ENCODE assay signal across 16 cellular contexts in the genomic region with DNA sequence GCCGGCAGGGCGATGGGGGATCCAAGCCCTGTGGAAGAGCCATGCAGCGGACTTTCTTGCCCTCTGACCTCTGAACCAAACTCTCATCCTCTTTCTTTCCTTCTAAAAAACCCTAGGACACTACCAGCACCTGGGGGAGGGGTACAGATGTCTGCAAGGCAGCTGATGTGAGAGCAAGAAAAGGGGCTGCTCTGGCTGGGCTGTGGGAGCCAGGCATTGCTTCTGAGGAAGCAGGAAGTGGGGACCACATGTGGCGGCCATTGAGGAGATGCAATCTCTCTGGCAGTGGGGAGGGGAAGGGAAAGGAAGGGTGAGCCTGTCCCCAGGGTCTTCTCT. TPM values are rescaled to one million over a fixed set of nuclear protein-coding genes. Genes with fewer than 3 reads are reported as not detected.
DNase-seq lines count a peak whose midpoint lies in the region; ATAC-seq lines count a peak whose summit lies in the region.
"Had no signal": no experiment of that assay in that cellular context is flagged by ENCODE, and none has a peak within 500 bp of the region (broad histone marks: within the 10 kb centered on the region; RNA-seq: fewer than 3 reads in every experiment).

No MANE protein-coding gene starts in this region.

- H3K9ac ChIP-seq in BLaER1 (no peak overlapping the region), mesendoderm (ENCODE audit: low read length) (no peak overlapping the region)

- no peak overlapping the region for H2BK120ac ChIP-seq in mesendoderm (ENCODE audit: low read depth, low read length)

- H3K4me2 ChIP-seq in BLaER1 (peak overlapping the region; percentile 66), mesendoderm (ENCODE audit: low read length) (no peak overlapping the region)

- H3K36me3 ChIP-seq in BLaER1 (no peaks in the 10 kb centered on the region), mesendoderm (ENCODE audit: control insufficient read depth, insufficient read depth, low read length) (no peaks in the 10 kb centered on the region)
- H3K36me3 ChIP-seq: left lung had no signal

- no peaks in the 10 kb centered on the region for H3K36me3 Mint-ChIP-seq in T-helper 2 cell treated with Interferon-gamma antibody and Interleukin-4, amounts not matched to agents 5 μg/mL and 100 μg/mL, for 36 hours (ENCODE audit: low read depth)
- no peaks in the 10 kb centered on the region for H3K36me3 Mint-ChIP-seq in stimulated activated naive B cell treated with anti-CD40 and anti-IgM and Interleukin-4, amounts not matched to agents 10 μg/mL and 1 μg/mL and 100 μg/mL, for 72 hours
- H3K36me3 Mint-ChIP-seq: T-cell had no signal

- no peak overlapping the region for H2AK5ac ChIP-seq in mesendoderm (ENCODE audit: low read length)

- H3K27ac Mint-ChIP-seq in T-helper 2 cell treated with Interferon-gamma antibody and Interleukin-4, amounts not matched to agents 5 μg/mL and 100 μg/mL, for 36 hours, result peak overlapping the region; percentile 80
- no peak overlapping the region for H3K27ac Mint-ChIP-seq in stimulated activated naive B cell treated with anti-CD40 and anti-IgM and Interleukin-4, amounts not matched to agents 10 μg/mL and 1 μg/mL and 100 μg/mL, for 72 hours
- H3K27ac Mint-ChIP-seq: activated naive CD4-positive, alpha-beta T cell treated with anti-CD3 and anti-CD28 coated beads for 36 hours; CD4-positive, alpha-beta T cell; nephron; T-cell had no signal

- no peak overlapping the region for H2BK15ac ChIP-seq in mesendoderm (replicated peaks; ENCODE audit: low read depth)

- H3K27me3 ChIP-seq in BLaER1, result no peaks in the 10 kb centered on the region
- H3K27me3 ChIP-seq in mesendoderm (ENCODE audit: insufficient read depth, low read length, poor library complexity), result no peaks in the 10 kb centered on the region

- H2BK5ac ChIP-seq in mesendoderm (ENCODE audit: low read length), result no peak overlapping the region

- H4K8ac ChIP-seq in mesendoderm (ENCODE audit: low read depth, low read length), result no peak overlapping the region

- H3K79me1 ChIP-seq in mesendoderm (ENCODE audit: low read length), result no peaks in the 10 kb centered on the region

- H3K9me3 ChIP-seq in BLaER1, result no peaks in the 10 kb centered on the region
- H3K9me3 ChIP-seq: left lung had no signal

- H3K4me3 Mint-ChIP-seq in T-helper 2 cell treated with Interferon-gamma antibody and Interleukin-4, amounts not matched to agents 5 μg/mL and 100 μg/mL, for 36 hours, result peak overlapping the region; percentile 43
- H3K4me3 Mint-ChIP-seq in stimulated activated naive B cell treated with anti-CD40 and anti-IgM and Interleukin-4, amounts not matched to agents 10 μg/mL and 1 μg/mL and 100 μg/mL, for 72 hours, result no peak overlapping the region
- H3K4me3 Mint-ChIP-seq: activated naive CD4-positive, alpha-beta T cell treated with anti-CD3 and anti-CD28 coated beads for 36 hours; CD4-positive, alpha-beta T cell; nephron; T-cell had no signal

- peak; percentile 18 for DNase-seq in D341Med (ENCODE audit: low spot score)
- no peak for DNase-seq in T-helper 2 cell treated with Interferon-gamma antibody and Interleukin-4, amounts not matched to agents 5 μg/mL and 100 μg/mL, for 36 hours (ENCODE audit: low spot score)
- peak; percentile 50 for DNase-seq in mesendoderm
- DNase-seq in stimulated activated naive B cell treated with anti-CD40 and anti-IgM and Interleukin-4, amounts not matched to agents 10 μg/mL and 1 μg/mL and 100 μg/mL, for 72 hours, result no peak
- no peak for DNase-seq in HUDEP-2 (lab: John Stamatoyannopoulos, UW; ENCODE audit: unreplicated experiment in 76 of 76)
- DNase-seq: activated naive CD4-positive, alpha-beta T cell treated with anti-CD3 and anti-CD28 coated beads for 36 hours; CD4-positive, alpha-beta T cell; DMS53; left lung; NCI-H1105 treated with DMSO at 0.1 percent for 48 hours; substantia nigra; T-cell had no signal

- ATAC-seq in HG03159 (IDR thresholded peaks at IDR 0.05; ENCODE audit: unreplicated experiment), result no peak
- no peak for ATAC-seq in stimulated activated naive B cell treated with anti-CD40 and anti-IgM and Interleukin-4, amounts not matched to agents 10 μg/mL and 1 μg/mL and 100 μg/mL, for 72 hours (replicated peaks)
- ATAC-seq: left lung, Panc1 had no signal

- H3K23ac ChIP-seq in mesendoderm (ENCODE audit: low read length), result peak overlapping the region; percentile 3

- no peaks in the 10 kb centered on the region for H3K9me3 Mint-ChIP-seq in T-helper 2 cell treated with Interferon-gamma antibody and Interleukin-4, amounts not matched to agents 5 μg/mL and 100 μg/mL, for 36 hours
- no peaks in the 10 kb centered on the region for H3K9me3 Mint-ChIP-seq in stimulated activated naive B cell treated with anti-CD40 and anti-IgM and Interleukin-4, amounts not matched to agents 10 μg/mL and 1 μg/mL and 100 μg/mL, for 72 hours
- H3K9me3 Mint-ChIP-seq: activated naive CD4-positive, alpha-beta T cell treated with anti-CD3 and anti-CD28 coated beads for 36 hours; CD4-positive, alpha-beta T cell; nephron; T-cell had no signal

- H4K20me1 ChIP-seq in BLaER1, result no peaks in the 10 kb centered on the region

- H3K4me3 ChIP-seq in BLaER1 (no peak overlapping the region), mesendoderm (ENCODE audit: low read length) (no peak overlapping the region)
- H3K4me3 ChIP-seq: left lung had no signal

- H3K4ac ChIP-seq in mesendoderm (ENCODE audit: low read depth, low read length), result no peak overlapping the region

- H3K27me3 Mint-ChIP-seq in T-helper 2 cell treated with Interferon-gamma antibody and Interleukin-4, amounts not matched to agents 5 μg/mL and 100 μg/mL, for 36 hours (ENCODE audit: low read depth), result no peaks in the 10 kb centered on the region
- peaks cover 5 to 6% of the 10 kb centered on the region in 2 donors for H3K27me3 Mint-ChIP-seq in stimulated activated naive B cell treated with anti-CD40 and anti-IgM and Interleukin-4, amounts not matched to agents 10 μg/mL and 1 μg/mL and 100 μg/mL, for 72 hours
- H3K27me3 Mint-ChIP-seq: CD4-positive, alpha-beta T cell; T-cell had no signal

- no peak overlapping the region for H4K5ac ChIP-seq in mesendoderm (ENCODE audit: low read length)

- WGBS in mesendoderm (ENCODE audit: extremely low coverage, insufficient coverage, low lambda C conversion rate), result no CpG with 5 or more reads among the region's 4 CpGs

- no peak overlapping the region for H3K56ac ChIP-seq in mesendoderm (ENCODE audit: low read length)

- H3K4me1 ChIP-seq in BLaER1 (peaks cover 84% of the 10 kb centered on the region), mesendoderm (ENCODE audit: control insufficient read depth, low read depth, low read length) (peaks cover 2% of the 10 kb centered on the region)
- H3K4me1 ChIP-seq: left lung had no signal

- no peak overlapping the region for H3K18ac ChIP-seq in mesendoderm (ENCODE audit: low read length)

- H3K27ac ChIP-seq in BLaER1, result peak overlapping the region; percentile 50
- H3K27ac ChIP-seq in mesendoderm (ENCODE audit: low read depth, low read length), result no peak overlapping the region
- H3K27ac ChIP-seq: left lung had no signal

- H3K79me2 ChIP-seq in mesendoderm (ENCODE audit: control insufficient read depth, insufficient read depth, low read length), result no peaks in the 10 kb centered on the region

- peaks cover 12% of the 10 kb centered on the region for H3K4me1 Mint-ChIP-seq in T-helper 2 cell treated with Interferon-gamma antibody and Interleukin-4, amounts not matched to agents 5 μg/mL and 100 μg/mL, for 36 hours (ENCODE audit: low read depth)
- no peaks in the 10 kb centered on the region for H3K4me1 Mint-ChIP-seq in stimulated activated naive B cell treated with anti-CD40 and anti-IgM and Interleukin-4, amounts not matched to agents 10 μg/mL and 1 μg/mL and 100 μg/mL, for 72 hours

RNA-seq across cellular contexts. Expression of a gene that starts 36.0 kb away (rescaled TPM):
- 8.8 TPM for polyA plus RNA-seq in mesendoderm (2013, experiment 1 of 2)
- polyA plus RNA-seq in mesendoderm (2013, experiment 2 of 2), result 8.1 TPM

Comparison
In these comparisons a context has a peak if more than half of its experiments do, and no peak if none do; other contexts are left out.
1. DNase-seq: peak in D341Med (single experiment) and mesendoderm (single experiment); none in T-helper 2 cell treated with Interferon-gamma antibody and Interleukin-4, amounts not matched to agents 5 μg/mL and 100 μg/mL, for 36 hours (single experiment), stimulated activated naive B cell treated with anti-CD40 and anti-IgM and Interleukin-4, amounts not matched to agents 10 μg/mL and 1 μg/mL and 100 μg/mL, for 72 hours (single experiment) and HUDEP-2 (0 of 76).